ENCODE assay signal across 20 cellular contexts in the genomic region with DNA sequence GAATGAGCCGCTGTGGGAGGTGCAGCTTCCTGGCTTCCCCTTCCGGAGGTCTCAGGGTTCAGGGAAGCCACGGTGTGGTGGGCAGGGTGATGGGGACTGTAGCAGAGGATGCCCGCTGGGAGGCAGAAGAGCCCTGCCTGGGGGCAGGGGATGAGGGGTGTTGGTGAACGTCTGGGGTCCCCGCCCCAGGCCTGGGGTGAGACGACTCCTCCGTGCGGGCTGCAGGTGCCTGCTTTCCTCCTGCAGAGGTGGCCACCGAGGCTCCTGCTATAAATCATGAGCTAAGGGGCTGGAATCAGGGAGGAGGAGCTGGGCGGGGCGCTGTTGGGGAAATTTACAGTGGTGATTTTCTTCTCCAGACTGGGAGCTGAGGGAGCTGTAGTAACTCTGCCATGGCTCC.
A peak's percentile ranks its signal among the peaks of the same experiment; 100 is the strongest.
DNase-seq lines count a peak whose midpoint lies in the region; ATAC-seq, FAIRE-seq and TF ChIP-seq lines count a peak whose summit lies in the region.
"Had no signal": no experiment of that assay in that cellular context is flagged by ENCODE, and none has a peak within 500 bp of the region (broad histone marks: within the 10 kb centered on the region; RNA-seq: fewer than 3 reads in every experiment).

No MANE protein-coding gene starts in this region.

- H3K9me1 ChIP-seq in endothelial cell of umbilical vein (replicated peaks; ENCODE audit: control insufficient read depth, extremely low read depth, insufficient read depth, low read length), result no peaks in the 10 kb centered on the region

- H2BK12ac ChIP-seq in neuronal stem cell (ENCODE audit: low read length), result no peak overlapping the region

- intact Hi-C loops in MCF 10A (cut with micrococcal nuclease) (no loop called here), breast epithelium (cut with DNase I; ENCODE audit: low total_unique reads) (no loop called here), endothelial cell of umbilical vein (cut with micrococcal nuclease) (loop anchor here (5.0 kb wide), 1 partner anchor 279 kb away; no protein-coding TSS in a partner anchor), Right ventricle myocardium superior (cut with DNase I) (no loop called here)

- no TSS peak for BruUV-seq in MCF 10A (replicated peaks; lab: Mats Ljungman, UMichigan)
- no TSS peak for BruUV-seq in endothelial cell of umbilical vein (replicated peaks; lab: Mats Ljungman, UMichigan)

- H3K9me3 Mint-ChIP-seq in MCF 10A (ENCODE audit: unreplicated experiment), result no peaks in the 10 kb centered on the region
- H3K9me3 Mint-ChIP-seq: CD8-positive, alpha-beta T cell; memory B cell; T-cell had no signal

- no peaks in the 10 kb centered on the region for H3K79me1 ChIP-seq in neuronal stem cell (ENCODE audit: low read depth, low read length)

- H3K27me3 ChIP-seq in breast epithelium (no peaks in the 10 kb centered on the region), endothelial cell of umbilical vein (ENCODE audit: control insufficient read depth in 2 of 2, insufficient read depth in 2 of 2, low read length in 2 of 2) (peaks cover 17 to 19% of the 10 kb centered on the region in 2 experiments), neuronal stem cell (ENCODE audit: control insufficient read depth in 3 of 3, insufficient read depth in 3 of 3, low read depth in 1 of 3, low read length in 3 of 3) (peaks cover 0 to 63% (median 0%) of the 10 kb centered on the region in 3 experiments)
- H3K27me3 ChIP-seq: neural progenitor cell, right atrium auricular region had no signal

- no CpG with 5 or more reads among the region's 12 CpGs for WGBS in neuronal stem cell (ENCODE audit: extremely low coverage in 2 of 2, insufficient read length in 2 of 2, insufficient replicate concordance in 1 of 2), 2 donors

- H3K4me3 ChIP-seq in breast epithelium (no peak overlapping the region), endothelial cell of umbilical vein (replicated peaks in 1 of 3; ENCODE audit: insufficient read depth in 1 of 3, low read depth in 1 of 3, low read length in 3 of 3) (no peak overlapping the region), neuronal stem cell (ENCODE audit: low read length in 2 of 2) (no peak overlapping the region)
- H3K4me3 ChIP-seq: neural progenitor cell, right atrium auricular region had no signal

- H3K27ac ChIP-seq in breast epithelium (no peak overlapping the region), endothelial cell of umbilical vein (ENCODE audit: insufficient read depth, low read depth, low read length) (no peak overlapping the region), neuronal stem cell (replicated peaks; ENCODE audit: low read length) (no peak overlapping the region)
- H3K27ac ChIP-seq: neural progenitor cell, right atrium auricular region, VCaP had no signal

- H3K4ac ChIP-seq in neuronal stem cell (ENCODE audit: low read length), result no peak overlapping the region

- H2AFZ ChIP-seq in endothelial cell of umbilical vein (ENCODE audit: low read depth, low read length) (no peak overlapping the region), neuronal stem cell (ENCODE audit: low read length) (no peak overlapping the region)
- H2AFZ ChIP-seq: neural progenitor cell had no signal

- H3K27ac Mint-ChIP-seq in MCF 10A (ENCODE audit: low read depth, unreplicated experiment), result no peak overlapping the region
- H3K27ac Mint-ChIP-seq: CD8-positive, alpha-beta T cell; memory B cell; neural progenitor cell; T-cell had no signal

- TF ChIP-seq CTCF in MCF 10A (IDR thresholded peaks at IDR 0.05; ENCODE audit: unreplicated experiment), result peak; percentile 20
- TF ChIP-seq CTCF in breast epithelium (IDR thresholded peaks at IDR 0.05), result no peak
- peak; percentile 7 to 15 for TF ChIP-seq CTCF in endothelial cell of umbilical vein (IDR thresholded peaks at IDR 0.05; ENCODE audit: extremely low read depth in 1 of 2, insufficient read depth in 1 of 2, low read depth in 1 of 2, low read length in 2 of 2)

- H2BK120ac ChIP-seq in neuronal stem cell (ENCODE audit: low read depth, low read length), result no peak overlapping the region

- H4K20me1 ChIP-seq in endothelial cell of umbilical vein (replicated peaks; ENCODE audit: control insufficient read depth, extremely low read depth, insufficient read depth, low read length), result no peaks in the 10 kb centered on the region

- H3K4me1 ChIP-seq in breast epithelium (no peaks in the 10 kb centered on the region), endothelial cell of umbilical vein (ENCODE audit: control insufficient read depth, extremely low read depth, insufficient read depth, low read length) (no peaks in the 10 kb centered on the region), neuronal stem cell (ENCODE audit: control insufficient read depth in 2 of 2, insufficient read depth in 1 of 2, low read depth in 1 of 2, low read length in 2 of 2) (peaks cover 0 to 2% of the 10 kb centered on the region in 2 donors)
- H3K4me1 ChIP-seq: right atrium auricular region had no signal

- H2BK15ac ChIP-seq in neuronal stem cell (ENCODE audit: low read length), result no peak overlapping the region

- no peak for ATAC-seq in Right ventricle myocardium superior (ENCODE audit: poor library complexity)
- ATAC-seq: CD8-positive, alpha-beta T cell; T-cell had no signal

- H3K14ac ChIP-seq in neuronal stem cell (ENCODE audit: low read length), result no peak overlapping the region

- no peak overlapping the region for H4K8ac ChIP-seq in neuronal stem cell (ENCODE audit: low read depth, low read length)

- CTCF ChIA-PET in MCF 10A (lab: Yijun Ruan, JAX), result no interaction called here
- CTCF ChIA-PET in endothelial cell of umbilical vein (lab: Charles Lee), result interaction anchor here (0.7 to 2.6 kb wide), 2 partner anchors 279 to 472 kb away, joined by 3 to 20 read pairs; no protein-coding TSS in a partner anchor

- dilution Hi-C loops in endothelial cell of umbilical vein (cut with MboI; ENCODE audit: extremely low pct_ligation_motif_present, low sequenced_read_pairs), result no loop called here

- no peaks in the 10 kb centered on the region for H3K36me3 Mint-ChIP-seq in MCF 10A (ENCODE audit: insufficient read depth, unreplicated experiment)
- H3K36me3 Mint-ChIP-seq: CD8-positive, alpha-beta T cell; memory B cell; neural progenitor cell; T-cell had no signal

- no peak overlapping the region for H3K4me2 ChIP-seq in endothelial cell of umbilical vein (ENCODE audit: insufficient read depth, low read length)
- no peak overlapping the region for H3K4me2 ChIP-seq in neuronal stem cell (ENCODE audit: insufficient read depth, low read length, poor library complexity, severe bottlenecking)
- H3K4me2 ChIP-seq: neural progenitor cell had no signal

- no peak overlapping the region for H3K23ac ChIP-seq in neuronal stem cell (ENCODE audit: low read depth, low read length, poor library complexity)

- no peak overlapping the region for H4K91ac ChIP-seq in neuronal stem cell (ENCODE audit: low read depth, low read length, poor library complexity)

- H3K4me1 Mint-ChIP-seq in MCF 10A (ENCODE audit: insufficient read depth, unreplicated experiment), result peaks cover 5% of the 10 kb centered on the region

- H3K27me3 Mint-ChIP-seq in MCF 10A (ENCODE audit: insufficient read depth, unreplicated experiment), result peaks cover 26% of the 10 kb centered on the region

- DNase-seq in MCF 10A (ENCODE audit: unreplicated experiment) (no peak), breast epithelium (ENCODE audit: low spot score in 2 of 2) (no peak), NCI-H2227 (lab: John Stamatoyannopoulos, UW; ENCODE audit: unreplicated experiment) (peak; percentile 44), endothelial cell of umbilical vein (ENCODE audit: low read depth, low spot score) (no peak), neuronal stem cell (ENCODE audit: low spot score) (no peak), RCC 7860 (ENCODE audit: low spot score) (no peak), Right ventricle myocardium superior (no peak), mesenteric fat pad (ENCODE audit: low spot score) (no peak)
- DNase-seq: CD8-positive, alpha-beta T cell; foreskin melanocyte; NCI-H2107; substantia nigra; T-cell had no signal

- POLR2A ChIA-PET in MCF 10A (lab: Yijun Ruan, JAX) (interaction anchor here (0.6 kb wide), 1 partner anchor 24 kb away, joined by 4 read pairs; no protein-coding TSS in a partner anchor), endothelial cell of umbilical vein (lab: Charles Lee) (no interaction called here)

- TF ChIP-seq POLR2A in breast epithelium (IDR thresholded peaks at IDR 0.05), result no peak
- TF ChIP-seq POLR2A in endothelial cell of umbilical vein (IDR thresholded peaks at IDR 0.05; ENCODE audit: low read depth, low read length), result no peak

- FAIRE-seq in endothelial cell of umbilical vein (lab: Jason Lieb, UNC) (no peak), RCC 7860 (lab: Jason Lieb, UNC) (no peak)
- FAIRE-seq: endometrium, GM12891, H54 had no signal

- no peak overlapping the region for H2BK5ac ChIP-seq in neuronal stem cell (ENCODE audit: low read length)

- no peak overlapping the region for H3K4me3 Mint-ChIP-seq in MCF 10A (ENCODE audit: unreplicated experiment)
- H3K4me3 Mint-ChIP-seq: CD8-positive, alpha-beta T cell; memory B cell; neural progenitor cell; T-cell had no signal

- H3K9me3 ChIP-seq in breast epithelium (no peaks in the 10 kb centered on the region), endothelial cell of umbilical vein (replicated peaks; ENCODE audit: control insufficient read depth, insufficient read depth, low read length) (no peaks in the 10 kb centered on the region), neuronal stem cell (replicated peaks in 1 of 2; ENCODE audit: control insufficient read depth in 2 of 2, insufficient read depth in 1 of 2, low read depth in 1 of 2, low read length in 2 of 2) (no peaks in the 10 kb centered on the region)
- H3K9me3 ChIP-seq: right atrium auricular region had no signal

- H3K18ac ChIP-seq in neuronal stem cell (ENCODE audit: low read length), result peak overlapping the region; percentile 74

- H3K79me2 ChIP-seq in endothelial cell of umbilical vein (ENCODE audit: control insufficient read depth, insufficient read depth, low read length), result no peaks in the 10 kb centered on the region

- no peaks in the 10 kb centered on the region for H3K36me3 ChIP-seq in breast epithelium
- H3K36me3 ChIP-seq in endothelial cell of umbilical vein (ENCODE audit: control insufficient read depth in 2 of 2, extremely low read depth in 1 of 2, insufficient read depth in 2 of 2, low read length in 2 of 2), result no peaks in the 10 kb centered on the region
- H3K36me3 ChIP-seq in neuronal stem cell (replicated peaks in 1 of 2; ENCODE audit: control insufficient read depth in 2 of 2, insufficient read depth in 2 of 2, low read length in 2 of 2), result no peaks in the 10 kb centered on the region
- H3K36me3 ChIP-seq: neural progenitor cell, right atrium auricular region had no signal

- no peak overlapping the region for H3K9ac ChIP-seq in endothelial cell of umbilical vein (replicated peaks; ENCODE audit: extremely low read depth, insufficient read depth, low read length)
- H3K9ac ChIP-seq in neuronal stem cell (ENCODE audit: low read depth, low read length, poor library complexity), result no peak overlapping the region
- H3K9ac ChIP-seq: neural progenitor cell had no signal

- H2AK5ac ChIP-seq in neuronal stem cell (ENCODE audit: low read depth, low read length), result peak overlapping the region; percentile 24

TF ChIP-seq in endothelial cell of umbilical vein, 7 proteins besides CTCF, POLR2A, EP300 and RAD21 (continues in another document):
- TF ChIP-seq GATA2 (IDR thresholded peaks at IDR 0.05; ENCODE audit: insufficient read depth, insufficient read length, low read depth, low read length) (no peak), MYC (IDR thresholded peaks at IDR 0.05; ENCODE audit: low read depth, low read length) (no peak), FOS (IDR thresholded peaks at IDR 0.05; ENCODE audit: borderline replicate concordance, insufficient read depth, low read length) (no peak)

Comparison
In these comparisons a context has a peak if more than half of its experiments do, and no peak if none do; other contexts are left out.
1. CTCF ChIP-seq: peak in MCF 10A (single experiment) and endothelial cell of umbilical vein (2 of 2); none in breast epithelium (0 of 3).